ENCODE assay signal across 10 cellular contexts in genomic region chr2:202299712-202300111, GRCh38. TPM values are rescaled to one million over a fixed set of nuclear protein-coding genes. Genes with fewer than 3 reads are reported as not detected.
DNase-seq lines count a peak whose midpoint lies in the region; ATAC-seq and TF ChIP-seq lines count a peak whose summit lies in the region.
"Had no signal": no experiment of that assay in that cellular context is flagged by ENCODE, and none has a peak within 500 bp of the region (broad histone marks: within the 10 kb centered on the region; RNA-seq: fewer than 3 reads in every experiment).

No MANE protein-coding gene starts in this region.

- H3K27ac Mint-ChIP-seq in CD4-positive, CD25-positive, alpha-beta regulatory T cell, result peak overlapping the region in 2 of 3 donors; percentile 6 to 15
- H3K27ac Mint-ChIP-seq: neural progenitor cell had no signal

- H2AFZ ChIP-seq in MM.1S (ENCODE audit: low read length), result no peak overlapping the region
- H2AFZ ChIP-seq: neural progenitor cell had no signal

- H3K36me3 ChIP-seq in CD4-positive, CD25-positive, alpha-beta regulatory T cell (ENCODE audit: control insufficient read depth, insufficient read depth, low read length), result peaks cover 95% of the 10 kb centered on the region
- peaks cover 43% of the 10 kb centered on the region for H3K36me3 ChIP-seq in MM.1S (replicated peaks; ENCODE audit: insufficient read depth, low read length)

- no peaks in the 10 kb centered on the region for H3K4me1 ChIP-seq in CD4-positive, CD25-positive, alpha-beta regulatory T cell (ENCODE audit: control insufficient read depth, insufficient read depth, low read length, poor library complexity, severe bottlenecking)
- peaks cover 4% of the 10 kb centered on the region for H3K4me1 ChIP-seq in MM.1S (ENCODE audit: low read length)
- H3K4me1 ChIP-seq: neural progenitor cell had no signal

- H4K20me1 ChIP-seq in MM.1S (ENCODE audit: insufficient read depth, low read length), result peaks cover 25% of the 10 kb centered on the region; the same call in 1 of the 2 replicates

- no peaks in the 10 kb centered on the region for H3K9me3 Mint-ChIP-seq in CD4-positive, CD25-positive, alpha-beta regulatory T cell
- H3K9me3 Mint-ChIP-seq: neural progenitor cell had no signal

- ATAC-seq in CD4-positive, CD25-positive, alpha-beta regulatory T cell (ENCODE audit: low read depth in 2 of 2), result no peak
- ATAC-seq in GM19043 (IDR thresholded peaks at IDR 0.05; ENCODE audit: low read depth, unreplicated experiment) (peak; percentile 95), HG02759 (IDR thresholded peaks at IDR 0.05; ENCODE audit: unreplicated experiment) (peak; percentile 80)

- no peak overlapping the region for H3K4me3 Mint-ChIP-seq in CD4-positive, CD25-positive, alpha-beta regulatory T cell
- H3K4me3 Mint-ChIP-seq: neural progenitor cell had no signal

- no peaks in the 10 kb centered on the region for H3K9me3 ChIP-seq in CD4-positive, CD25-positive, alpha-beta regulatory T cell (ENCODE audit: control insufficient read depth in 2 of 2, low read length in 2 of 2)
- H3K9me3 ChIP-seq in MM.1S (replicated peaks; ENCODE audit: insufficient read depth, low read length), result no peaks in the 10 kb centered on the region

- H3K27me3 Mint-ChIP-seq in CD4-positive, CD25-positive, alpha-beta regulatory T cell, result no peaks in the 10 kb centered on the region

- H3K4me1 Mint-ChIP-seq in CD4-positive, CD25-positive, alpha-beta regulatory T cell, result peaks cover 3 to 13% (median 11%) of the 10 kb centered on the region in 4 donors
- H3K4me1 Mint-ChIP-seq: neural progenitor cell had no signal

- peaks cover 9% of the 10 kb centered on the region for H3F3A ChIP-seq in MM.1S (ENCODE audit: insufficient read depth, low read length)

- no peak overlapping the region for H3K9ac ChIP-seq in MM.1S (ENCODE audit: low read length)
- H3K9ac ChIP-seq: neural progenitor cell had no signal

- TF ChIP-seq CTCF in MM.1S (IDR thresholded peaks at IDR 0.05; ENCODE audit: low read length) (no peak), foreskin fibroblast (IDR thresholded peaks at IDR 0.05; ENCODE audit: low read depth, low read length) (no peak)

- DNase-seq in CD4-positive, CD25-positive, alpha-beta regulatory T cell, result peak in 1 of 3 donors; percentile 27
- DNase-seq in MM.1S, result peak; percentile 43
- DNase-seq in LoVo (ENCODE audit: low spot score), result no peak
- no peak for DNase-seq in foreskin fibroblast
- DNase-seq in NCI-H146 (lab: John Stamatoyannopoulos, UW), result no peak
- no peak for DNase-seq in NCI-H524 (lab: John Stamatoyannopoulos, UW)
- DNase-seq: NCI-H2171 treated with DMSO at 0.1 percent for 48 hours had no signal

- no peak overlapping the region for H3K27ac ChIP-seq in CD4-positive, CD25-positive, alpha-beta regulatory T cell (ENCODE audit: insufficient read depth, low read length, poor library complexity, severe bottlenecking)
- H3K27ac ChIP-seq in MM.1S (ENCODE audit: low read length), result no peak overlapping the region
- H3K27ac ChIP-seq: neural progenitor cell had no signal

- no peaks in the 10 kb centered on the region for H3K27me3 ChIP-seq in CD4-positive, CD25-positive, alpha-beta regulatory T cell (ENCODE audit: control insufficient read depth, insufficient read depth, low read length)
- H3K27me3 ChIP-seq in MM.1S (replicated peaks; ENCODE audit: insufficient read depth, low read length), result no peaks in the 10 kb centered on the region
- H3K27me3 ChIP-seq: neural progenitor cell had no signal

- H3K79me2 ChIP-seq in MM.1S (ENCODE audit: low read length), result peaks cover 28% of the 10 kb centered on the region

- H3K4me2 ChIP-seq in MM.1S (ENCODE audit: low read depth, low read length), result no peak overlapping the region
- H3K4me2 ChIP-seq: neural progenitor cell had no signal

- no peaks in the 10 kb centered on the region for H3K9me2 ChIP-seq in MM.1S (replicated peaks; ENCODE audit: insufficient read depth, low read length)

- peaks cover 66% of the 10 kb centered on the region for H3K36me3 Mint-ChIP-seq in CD4-positive, CD25-positive, alpha-beta regulatory T cell

- no peak overlapping the region for H3K4me3 ChIP-seq in CD4-positive, CD25-positive, alpha-beta regulatory T cell (ENCODE audit: low read depth, low read length)
- H3K4me3 ChIP-seq in MM.1S (ENCODE audit: low read length) (no peak overlapping the region), foreskin fibroblast (ENCODE audit: low read depth in 1 of 2, low read length in 2 of 2) (no peak overlapping the region)
- H3K4me3 ChIP-seq: neural progenitor cell had no signal

RNA-seq across cellular contexts. Expression of gene NOP58, which starts 34.1 kb away (rescaled TPM):
- 312 TPM for total RNA-seq in CD4-positive, CD25-positive, alpha-beta regulatory T cell
- polyA plus RNA-seq in CD4-positive, CD25-positive, alpha-beta regulatory T cell, result 10 to 100 TPM; 79.2 to 99.4 (median 94.9) TPM

Comparison
In these comparisons a context has a peak if more than half of its experiments do, and no peak if none do; other contexts are left out.
1. ATAC-seq: peak in GM19043 (single experiment) and HG02759 (single experiment); none in CD4-positive, CD25-positive, alpha-beta regulatory T cell (0 of 2).